In the genomic region with DNA sequence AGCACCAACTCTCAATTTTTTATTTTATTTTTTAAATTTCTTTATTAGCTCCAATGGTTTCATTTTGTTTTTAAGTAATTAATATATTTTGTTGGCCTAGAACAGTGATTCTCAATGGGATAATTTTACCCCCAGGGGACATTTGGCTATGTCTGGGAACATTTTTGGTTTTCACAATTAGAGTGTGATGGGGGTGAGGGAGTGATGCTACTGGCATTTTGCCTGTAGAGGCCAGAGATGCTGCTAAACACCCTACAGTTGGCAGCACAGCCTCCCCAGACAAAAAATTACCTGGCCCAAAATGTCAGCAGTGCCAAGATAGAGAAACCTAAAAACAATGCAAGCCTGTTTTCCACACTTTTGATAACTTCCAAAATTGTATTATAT, we compare ENCODE assay signal across 22 cellular contexts.
A peak's percentile ranks its signal among the peaks of the same experiment; 100 is the strongest.
DNase-seq lines count a peak whose midpoint lies in the region; ATAC-seq, FAIRE-seq and TF ChIP-seq lines count a peak whose summit lies in the region.
"Had no signal": no experiment of that assay in that cellular context is flagged by ENCODE, and none has a peak within 500 bp of the region (broad histone marks: within the 10 kb centered on the region; RNA-seq: fewer than 3 reads in every experiment).

No MANE protein-coding gene starts in this region.

- H2BK120ac ChIP-seq in IMR-90 (ENCODE audit: low read depth, low read length): peak overlapping the region; percentile 57

- no peaks in the 10 kb centered on the region for H3K9me1 ChIP-seq in IMR-90 (ENCODE audit: insufficient read depth, low read length)

- no peak for ATAC-seq in A549
- no peak for ATAC-seq in IMR-90 (ENCODE audit: low read depth)
- no peak for ATAC-seq in GM18505 (IDR thresholded peaks at IDR 0.05; ENCODE audit: unreplicated experiment)
- ATAC-seq: left lung; natural killer cell treated with Interleukin-12 subunit alpha and Interleukin-12 subunit beta and Interleukin-15 and Interleukin-18, amount 100 ng/mL, for 72 hours had no signal

- H3K36me3 ChIP-seq in IMR-90 (ENCODE audit: control insufficient read depth, insufficient read depth, low read length): no peaks in the 10 kb centered on the region
- H3K36me3 ChIP-seq: left lung, Peyer's patch, thoracic aorta, vagina had no signal

- no peaks in the 10 kb centered on the region for H3K79me1 ChIP-seq in IMR-90 (ENCODE audit: low read depth in 1 of 2, low read length in 2 of 2)

- peak overlapping the region; percentile 72; the same call in 1 of the 2 replicates for H2AK5ac ChIP-seq in IMR-90 (ENCODE audit: low read depth, low read length)

- H3K18ac ChIP-seq in IMR-90 (ENCODE audit: low read depth, low read length): no peak overlapping the region

- H2AFZ ChIP-seq in IMR-90 (replicated peaks; ENCODE audit: low read length, poor library complexity): no peak overlapping the region

- H2BK5ac ChIP-seq in IMR-90 (ENCODE audit: low read depth, low read length, poor library complexity, severe bottlenecking): no peak overlapping the region

- H3K27ac Mint-ChIP-seq in activated T-cell treated with anti-CD3 and anti-CD28 coated beads, Interleukin-2, amount 50 U/mL, for 24 hours: no peak overlapping the region
- H3K27ac Mint-ChIP-seq: activated CD4-positive, alpha-beta T cell treated with anti-CD3 and anti-CD28 coated beads, Interleukin-2, amount 10 ng/mL, durations not matched to agents 24 days and 14 days; natural killer cell treated with Interleukin-12 subunit alpha and Interleukin-12 subunit beta and Interleukin-15 and Interleukin-18, amount 100 ng/mL, for 72 hours had no signal

- no peaks in the 10 kb centered on the region for H3K36me3 Mint-ChIP-seq in activated T-cell treated with anti-CD3 and anti-CD28 coated beads, Interleukin-2, amount 50 U/mL, for 24 hours (ENCODE audit: low read depth)
- H3K36me3 Mint-ChIP-seq: natural killer cell treated with Interleukin-12 subunit alpha and Interleukin-12 subunit beta and Interleukin-15 and Interleukin-18, amount 100 ng/mL, for 72 hours had no signal

- H3K4ac ChIP-seq in IMR-90 (ENCODE audit: low read depth, low read length): peak overlapping the region; percentile 36; the same call in 1 of the 2 replicates

- DNase-seq in A549 (ENCODE audit: low read depth in 1 of 2, low spot score in 1 of 2) (no peak), IMR-90 (no peak), astrocyte of the cerebellum (ENCODE audit: low read depth) (peak; percentile 41), glomerular visceral epithelial cell (ENCODE audit: extremely low spot score) (peak; percentile 46), hippocampal formation (lab: John Stamatoyannopoulos, UW) (no peak), erythroblast (lab: John Stamatoyannopoulos, UW) (no peak)
- no peak for DNase-seq in activated T-cell treated with anti-CD3 and anti-CD28 coated beads, Interleukin-2, amount 50 U/mL, for 24 hours
- DNase-seq: activated CD4-positive, alpha-beta T cell treated with anti-CD3 and anti-CD28 coated beads, Interleukin-2, amount 10 ng/mL, durations not matched to agents 24 days and 14 days; activated naive CD4-positive, alpha-beta T cell treated with anti-CD3 and anti-CD28 coated beads, Interleukin-2, amount 50 U/mL, for 16 hours; Caco-2; HCEC 1CT; left lung; NCI-H2171; NCI-H526; Peyer's patch; stimulated activated CD4-positive, alpha-beta T cell treated with anti-CD3 and anti-CD28 coated beads, Interleukin-12 subunit alpha, Interleukin-12 subunit beta, amount 100 ng/mL, for 4 hours; stimulated activated CD4-positive, alpha-beta T cell treated with anti-CD3 and anti-CD28 coated beads, Interleukin-4, amount 100 ng/mL, for 24 hours; stimulated activated naive CD4-positive, alpha-beta T cell had no signal

- in situ Hi-C loops in IMR-90 (cut with MboI; ENCODE audit: low sequenced_read_pairs): no loop called here
- in situ Hi-C loops in astrocyte of the cerebellum (cut with HindIII; ENCODE audit: low sequenced_read_pairs): no loop called here

- H3K4me2 ChIP-seq in A549 (peak overlapping the region; percentile 57), IMR-90 (ENCODE audit: low read depth, low read length) (no peak overlapping the region)

- CTCF ChIA-PET in A549 (lab: Yijun Ruan, JAX) (no interaction called here), IMR-90 (lab: Yijun Ruan, JAX) (interaction anchor here (0.6 kb wide), 2 partner anchors 367 to 1602 kb away, joined by 3 to 5 read pairs; no protein-coding TSS in a partner anchor)

- H4K20me1 ChIP-seq in IMR-90 (ENCODE audit: insufficient read depth, low read length): no peaks in the 10 kb centered on the region

- H3K27me3 Mint-ChIP-seq in activated T-cell treated with anti-CD3 and anti-CD28 coated beads, Interleukin-2, amount 50 U/mL, for 24 hours: no peaks in the 10 kb centered on the region
- H3K27me3 Mint-ChIP-seq: natural killer cell treated with Interleukin-12 subunit alpha and Interleukin-12 subunit beta and Interleukin-15 and Interleukin-18, amount 100 ng/mL, for 72 hours had no signal

- H3K14ac ChIP-seq in IMR-90 (replicated peaks; ENCODE audit: low read depth, low read length): peak overlapping the region; percentile 13; the same call in 1 of the 2 replicates

- no peak overlapping the region for H4K91ac ChIP-seq in IMR-90 (ENCODE audit: insufficient read depth, low read depth, low read length)

- no peak overlapping the region for H3K4me3 ChIP-seq in A549
- H3K4me3 ChIP-seq in IMR-90 (ENCODE audit: insufficient read depth, low read depth, low read length): no peak overlapping the region
- H3K4me3 ChIP-seq in astrocyte of the cerebellum (ENCODE audit: low read depth, low read length): no peak overlapping the region
- H3K4me3 ChIP-seq: left lung, Peyer's patch, thoracic aorta, vagina had no signal

- dilution Hi-C loops in IMR-90 (cut with HindIII; ENCODE audit: low sequenced_read_pairs, unreplicated experiment): no loop called here

- no peaks in the 10 kb centered on the region for H3K9me3 Mint-ChIP-seq in activated T-cell treated with anti-CD3 and anti-CD28 coated beads, Interleukin-2, amount 50 U/mL, for 24 hours
- H3K9me3 Mint-ChIP-seq: activated CD4-positive, alpha-beta T cell treated with anti-CD3 and anti-CD28 coated beads, Interleukin-2, amount 10 ng/mL, durations not matched to agents 24 days and 14 days; natural killer cell treated with Interleukin-12 subunit alpha and Interleukin-12 subunit beta and Interleukin-15 and Interleukin-18, amount 100 ng/mL, for 72 hours had no signal

- FAIRE-seq in A549 (lab: Jason Lieb, UNC): no peak

- H3K4me1 ChIP-seq in A549 (peaks cover 25% of the 10 kb centered on the region), IMR-90 (ENCODE audit: control insufficient read depth, insufficient read depth, low read length) (peaks cover 14% of the 10 kb centered on the region)
- H3K4me1 ChIP-seq: Caco-2, left lung, Peyer's patch, vagina had no signal

- H2BK20ac ChIP-seq in IMR-90 (ENCODE audit: low read depth, low read length): no peak overlapping the region

- H3K9me3 ChIP-seq in A549: no peaks in the 10 kb centered on the region
- no peaks in the 10 kb centered on the region for H3K9me3 ChIP-seq in IMR-90 (ENCODE audit: control insufficient read depth, insufficient read depth, low read length)
- H3K9me3 ChIP-seq: Caco-2, left lung, Peyer's patch, thoracic aorta, vagina had no signal

- no peak overlapping the region for H4K8ac ChIP-seq in IMR-90 (ENCODE audit: low read depth in 2 of 2, low read length in 2 of 2)

- no peak overlapping the region for H2AK9ac ChIP-seq in IMR-90 (replicated peaks; ENCODE audit: low read depth, low read length, poor library complexity)

- no peak for TF ChIP-seq EP300 in A549 (IDR thresholded peaks at IDR 0.05)

- no peak overlapping the region for H3K23ac ChIP-seq in IMR-90 (ENCODE audit: low read depth, low read length)

- H4K5ac ChIP-seq in IMR-90 (ENCODE audit: low read depth, low read length): no peak overlapping the region

- TF ChIP-seq CTCF in A549 (IDR thresholded peaks at IDR 0.05) (no peak), IMR-90 (conservative IDR thresholded peaks at IDR 0.05; ENCODE audit: low read depth, low read length) (no peak), astrocyte of the cerebellum (IDR thresholded peaks at IDR 0.05; ENCODE audit: low read depth, low read length, missing control alignments) (no peak)

- no peak overlapping the region for H3K4me3 Mint-ChIP-seq in activated T-cell treated with anti-CD3 and anti-CD28 coated beads, Interleukin-2, amount 50 U/mL, for 24 hours
- H3K4me3 Mint-ChIP-seq: activated CD4-positive, alpha-beta T cell treated with anti-CD3 and anti-CD28 coated beads, Interleukin-2, amount 10 ng/mL, durations not matched to agents 24 days and 14 days; natural killer cell treated with Interleukin-12 subunit alpha and Interleukin-12 subunit beta and Interleukin-15 and Interleukin-18, amount 100 ng/mL, for 72 hours had no signal

- no TSS peak for BruUV-seq in IMR-90 (replicated peaks; lab: Mats Ljungman, UMichigan)

- no peaks in the 10 kb centered on the region for H3K27me3 ChIP-seq in IMR-90 (ENCODE audit: control insufficient read depth, insufficient read depth, low read length)
- H3K27me3 ChIP-seq: left lung, Peyer's patch, vagina had no signal

- POLR2A ChIA-PET in A549 (lab: Yijun Ruan, JAX): no interaction called here
- POLR2A ChIA-PET in IMR-90 (lab: Charles Lee; ENCODE audit: unreplicated experiment): no interaction called here

- H2BK15ac ChIP-seq in IMR-90 (ENCODE audit: low read depth, low read length): no peak overlapping the region

- intact Hi-C loops in IMR-90 (cut with micrococcal nuclease): no loop called here

- H3K9ac ChIP-seq in IMR-90 (ENCODE audit: low read depth, low read length): no peak overlapping the region

- H3K4me1 Mint-ChIP-seq in activated T-cell treated with anti-CD3 and anti-CD28 coated beads, Interleukin-2, amount 50 U/mL, for 24 hours (ENCODE audit: low read depth): no peaks in the 10 kb centered on the region
- H3K4me1 Mint-ChIP-seq: activated CD4-positive, alpha-beta T cell treated with anti-CD3 and anti-CD28 coated beads, Interleukin-2, amount 10 ng/mL, durations not matched to agents 24 days and 14 days had no signal

- TF ChIP-seq POLR2A in A549 (IDR thresholded peaks at IDR 0.05; ENCODE audit: low read length) (no peak), IMR-90 (IDR thresholded peaks at IDR 0.05; ENCODE audit: low read depth, low read length) (no peak), erythroblast (IDR thresholded peaks at IDR 0.05; ENCODE audit: low read length) (no peak), GM18505 (IDR thresholded peaks at IDR 0.05; ENCODE audit: borderline replicate concordance, extremely low read depth, insufficient read depth, insufficient read length) (no peak)

- no peak for TF ChIP-seq RAD21 in A549 (conservative IDR thresholded peaks at IDR 0.05 in 1 of 2, IDR thresholded peaks at IDR 0.05 in 1 of 2)
- TF ChIP-seq RAD21 in IMR-90 (IDR thresholded peaks at IDR 0.05; ENCODE audit: low read length): no peak

- no peak overlapping the region for H3K56ac ChIP-seq in IMR-90 (ENCODE audit: extremely low read depth, insufficient read depth, low read length)

- H3K27ac ChIP-seq in A549 (peak overlapping the region; percentile 27 to 48; a peak in 1 of 6 replicates), IMR-90 (ENCODE audit: insufficient read depth, low read length) (no peak overlapping the region)
- H3K27ac ChIP-seq: left lung, Peyer's patch, thoracic aorta, vagina had no signal

TF ChIP-seq in A549, 52 proteins besides CTCF, POLR2A, EP300 and RAD21 (continues in another document):
- TF ChIP-seq ZSCAN20 (CRISPR knock-in tag; IDR thresholded peaks at IDR 0.05): no peak

TF ChIP-seq in IMR-90, 13 proteins besides CTCF, POLR2A, EP300 and RAD21 (continues in another document):
- TF ChIP-seq BHLHE40 (IDR thresholded peaks at IDR 0.05; ENCODE audit: low read depth, low read length): no peak
- no peak for TF ChIP-seq CEBPB (IDR thresholded peaks at IDR 0.05; ENCODE audit: low read depth, low read length)

Comparison
In these comparisons a context has a peak if more than half of its experiments do, and no peak if none do; other contexts are left out.
1. DNase-seq: peak in astrocyte of the cerebellum (single experiment) and glomerular visceral epithelial cell (single experiment); none in A549 (0 of 2), IMR-90 (single experiment), hippocampal formation (0 of 2), erythroblast (0 of 2) and activated T-cell treated with anti-CD3 and anti-CD28 coated beads, Interleukin-2, amount 50 U/mL, for 24 hours (single experiment).